8 cellular contexts compared by ENCODE assay signal in genomic region chr2:121649652-121650553, GRCh38. TPM values are rescaled to one million over a fixed set of nuclear protein-coding genes. Genes with fewer than 3 reads are reported as not detected.
DNase-seq lines count a peak whose midpoint lies in the region; ATAC-seq and TF ChIP-seq lines count a peak whose summit lies in the region.

No MANE protein-coding gene starts in this region.

- peaks cover 7% of the 10 kb centered on the region for H3K36me3 Mint-ChIP-seq in natural killer cell

- no peak for TF ChIP-seq CTCF in DND-41 (IDR thresholded peaks at IDR 0.05; ENCODE audit: borderline replicate concordance, extremely low read depth, low read length, poor library complexity, severe bottlenecking)
- no peak for TF ChIP-seq CTCF in natural killer cell (IDR thresholded peaks at IDR 0.05)

- peak overlapping the region; percentile 100 for H3K4me3 Mint-ChIP-seq in natural killer cell

- peak overlapping the region; percentile 100 for H3K27ac ChIP-seq in DND-41 (ENCODE audit: low read length)
- peak overlapping the region; percentile 97 for H3K27ac ChIP-seq in GM23248

- H3F3A ChIP-seq in GM23248 (ENCODE audit: insufficient read depth), result peaks cover 10% of the 10 kb centered on the region

- intact Hi-C loops in natural killer cell (cut with micrococcal nuclease), result loop anchor here (1.0 to 5.0 kb wide), 6 partner anchors 49 to 120 kb away; partner anchors contain the start of genes NIFK, RNU4ATAC and TSN

- no peaks in the 10 kb centered on the region for H3K9me3 Mint-ChIP-seq in natural killer cell

- H3K4me2 ChIP-seq in DND-41 (ENCODE audit: insufficient read depth, low read length), result peak overlapping the region; percentile 76
- H3K4me2 ChIP-seq in GM23248 (ENCODE audit: unreplicated experiment), result peak overlapping the region; percentile 96

- 1% methylated on average over 51 of the region's 51 CpGs for WGBS in GM23248 (ENCODE audit: low coverage in 1 of 2, low lambda C conversion rate in 2 of 2, missing lambda C conversion rate in 2 of 2), 2 experiments

- H3K27me3 ChIP-seq in DND-41 (ENCODE audit: insufficient read depth, low read length, poor library complexity) (no peaks in the 10 kb centered on the region), GM23248 (replicated peaks; ENCODE audit: insufficient read depth) (no peaks in the 10 kb centered on the region)

- H3K4me1 Mint-ChIP-seq in natural killer cell, result peaks cover 61 to 73% of the 10 kb centered on the region in 2 donors

- peak overlapping the region; percentile 59 to 90 for H3K4me3 ChIP-seq in DND-41 (ENCODE audit: low read depth in 1 of 2, low read length in 2 of 2)
- H3K4me3 ChIP-seq in GM23248, result peak overlapping the region; percentile 95

- H3K27ac Mint-ChIP-seq in natural killer cell, result peak overlapping the region; percentile 99 to 100

- H3K9ac ChIP-seq in DND-41 (ENCODE audit: low read depth, low read length) (peak overlapping the region; percentile 93), GM23248 (peak overlapping the region; percentile 98)

- H3K36me3 ChIP-seq in DND-41 (ENCODE audit: insufficient read depth, low read length) (no peaks in the 10 kb centered on the region; the same call in 1 of the 2 replicates), GM23248 (ENCODE audit: low read depth) (no peaks in the 10 kb centered on the region)

- no peaks in the 10 kb centered on the region for H3K27me3 Mint-ChIP-seq in natural killer cell (ENCODE audit: low read depth in 2 of 2)

- in situ Hi-C loops in GM23248 (cut with MboI), result no loop called here

- H2AFZ ChIP-seq in DND-41 (ENCODE audit: low read depth, low read length) (peak overlapping the region; percentile 100), GM23248 (peak overlapping the region; percentile 98)

- H3K79me2 ChIP-seq in DND-41 (ENCODE audit: insufficient read depth, low read length) (peaks cover 92% of the 10 kb centered on the region), GM23248 (ENCODE audit: insufficient read depth) (peaks cover 68% of the 10 kb centered on the region)

- H3K4me1 ChIP-seq in DND-41 (ENCODE audit: insufficient read depth, low read length), result peaks cover 55% of the 10 kb centered on the region
- peaks cover 20% of the 10 kb centered on the region for H3K4me1 ChIP-seq in GM23248 (ENCODE audit: insufficient read depth)

- ATAC-seq in DND-41 (ENCODE audit: insufficient read depth, low read depth) (peak; percentile 68), natural killer cell (peak; percentile 57 to 75 (median 65))

- H3K9me3 ChIP-seq in DND-41 (ENCODE audit: insufficient read depth, low read length, severe bottlenecking) (no peaks in the 10 kb centered on the region), GM23248 (ENCODE audit: low read depth) (no peaks in the 10 kb centered on the region)

- H4K20me1 ChIP-seq in DND-41 (ENCODE audit: insufficient read depth, low read length) (peaks cover 23% of the 10 kb centered on the region; the same call in 1 of the 2 replicates), GM23248 (ENCODE audit: insufficient read depth) (no peaks in the 10 kb centered on the region)

- no peaks in the 10 kb centered on the region for H3K9me2 ChIP-seq in GM23248 (ENCODE audit: insufficient read depth)

- peak; percentile 93 for DNase-seq in DND-41
- DNase-seq in GM23248, result peak; percentile 88
- peak; percentile 91 to 92 for DNase-seq in Kasumi-1 (lab: John Stamatoyannopoulos, UW)
- peak; percentile 91 for DNase-seq in RKO (ENCODE audit: low spot score)
- peak; percentile 68 to 73 for DNase-seq in activated T-helper 1 cell treated with anti-CD3 and anti-CD28 coated beads, Interleukin-2, amount 50 U/mL, for 16 hours (ENCODE audit: low read depth in 1 of 2, low spot score in 1 of 2)
- peak; percentile 91 for DNase-seq in fibroblast of peridontal ligament (ENCODE audit: extremely low read depth)
- DNase-seq in natural killer cell, result peak; percentile 75
- DNase-seq in stimulated activated naive CD4-positive, alpha-beta T cell (lab: John Stamatoyannopoulos, UW), result peak in 5 of 6 experiments; percentile 74 to 98 (median 86)

RNA-seq across cellular contexts. Expression of gene CLASP1, which starts 0.6 kb away (rescaled TPM):
- 37.4 and 41.0 TPM in 2 replicates for total RNA-seq in GM23248 (2014; rRNA removed; shearing (Covaris generic))
- polyA plus RNA-seq in GM23248 (2016; fragmentation: Nextera tagmentation; extraction: Ambion mirVana), result 17.0 and 20.1 TPM in 2 replicates
- total RNA-seq in natural killer cell, result 100 to 1,000 TPM; 125 to 142 (median 127) TPM

Comparison
In these comparisons a context has a peak if more than half of its experiments do, and no peak if none do; other contexts are left out.
1. Peak in every context shown above with its lines: DNase-seq, ATAC-seq, H3K4me3 ChIP-seq and H3K27ac ChIP-seq.